In genomic region chr1:22228505-22228911, GRCh38 we compare ENCODE assay signal across 1 cellular context.
A peak's percentile ranks its signal among the peaks of the same experiment; 100 is the strongest.
TF ChIP-seq lines count a peak whose summit lies in the region.

No MANE protein-coding gene starts in this region.

TF ChIP-seq in HepG2, 621 proteins besides CTCF, POLR2A, EP300 and RAD21:
- TF ChIP-seq CBX2 (IDR thresholded peaks at IDR 0.05; ENCODE audit: low read depth, low read length): no peak
- TF ChIP-seq CBX2 (CRISPR knock-in tag; IDR thresholded peaks at IDR 0.05; ENCODE audit: low read depth): no peak
- no peak for TF ChIP-seq ZNF329 (CRISPR knock-in tag; IDR thresholded peaks at IDR 0.05; ENCODE audit: low read depth)
- peak; percentile 51; the same call in 1 of the 2 replicates for TF ChIP-seq ZNF768 (CRISPR knock-in tag; IDR thresholded peaks at IDR 0.05)
